In genomic region chr1:218351617-218352438, GRCh38 we compare ENCODE assay signal across 8 cellular contexts. TPM values are rescaled to one million over a fixed set of nuclear protein-coding genes. Genes with fewer than 3 reads are reported as not detected.
DNase-seq lines count a peak whose midpoint lies in the region; ATAC-seq and TF ChIP-seq lines count a peak whose summit lies in the region.

No MANE protein-coding gene starts in this region.

- H3K36me3 Mint-ChIP-seq in endothelial cell (ENCODE audit: low read depth, unreplicated experiment), result no peaks in the 10 kb centered on the region

- peaks cover 10% of the 10 kb centered on the region for H3K4me1 Mint-ChIP-seq in endothelial cell (ENCODE audit: unreplicated experiment)

- intact Hi-C loops in gastrocnemius medialis (cut with DNase I; ENCODE audit: low total_unique reads), result no loop called here

- H3K9me3 ChIP-seq in BLaER1 treated with 17β-estradiol and CSF1 and Interleukin-3, amounts not matched to agents 10 nM and 100 nM (replicated peaks in 1 of 11), result no peaks in the 10 kb centered on the region
- H3K9me3 ChIP-seq in gastrocnemius medialis, result no peaks in the 10 kb centered on the region

- peak; percentile 64 for ATAC-seq in GM19397 (IDR thresholded peaks at IDR 0.05; ENCODE audit: unreplicated experiment)
- peak; percentile 65 for ATAC-seq in HG03457 (IDR thresholded peaks at IDR 0.05; ENCODE audit: unreplicated experiment)
- ATAC-seq in gastrocnemius medialis, result peak; percentile 32 to 48

- peaks cover 5% of the 10 kb centered on the region for H3K27me3 Mint-ChIP-seq in endothelial cell (ENCODE audit: unreplicated experiment)

- TF ChIP-seq CTCF in WI38 (IDR thresholded peaks at IDR 0.05; ENCODE audit: low read depth, low read length) (peak; percentile 61), fibroblast of mammary gland (conservative IDR thresholded peaks at IDR 0.05; ENCODE audit: control insufficient read depth, insufficient read depth, low read depth, low read length) (peak; percentile 52), gastrocnemius medialis (IDR thresholded peaks at IDR 0.05 in 4 of 5, conservative IDR thresholded peaks at IDR 0.05 in 1 of 5) (peak in 4 of 5 experiments; percentile 40 to 58 (median 44)), endothelial cell (IDR thresholded peaks at IDR 0.05; ENCODE audit: unreplicated experiment) (no peak)

- H3K27ac Mint-ChIP-seq in endothelial cell (ENCODE audit: unreplicated experiment), result no peak overlapping the region

- H3K4me3 Mint-ChIP-seq in endothelial cell (ENCODE audit: unreplicated experiment), result no peak overlapping the region

- no peak for TF ChIP-seq POLR2A in gastrocnemius medialis (IDR thresholded peaks at IDR 0.05)

- DNase-seq in fibroblast of mammary gland (ENCODE audit: low read depth) (peak; percentile 75), gastrocnemius medialis (peak in 1 of 2 donors; percentile 55), endothelial cell (ENCODE audit: low spot score) (no peak), hippocampal formation (lab: John Stamatoyannopoulos, UW) (no peak)

- peak overlapping the region in 4 of 11 experiments; percentile 37 to 49 (median 46); a peak in 5 of 22 replicates for H3K27ac ChIP-seq in BLaER1 treated with 17β-estradiol and CSF1 and Interleukin-3, amounts not matched to agents 10 nM and 100 nM
- H3K27ac ChIP-seq in gastrocnemius medialis, result peak overlapping the region; percentile 90 to 94 (median 92)

- H4K20me1 ChIP-seq in BLaER1 treated with 17β-estradiol and CSF1 and Interleukin-3, amounts not matched to agents 10 nM and 100 nM, result peaks cover 0 to 20% (median 14%) of the 10 kb centered on the region in 11 experiments; a peak in 15 of 22 replicates

- peak overlapping the region in 3 of 11 experiments; percentile 40 to 41 (median 41); a peak in 2 of 22 replicates for H3K9ac ChIP-seq in BLaER1 treated with 17β-estradiol and CSF1 and Interleukin-3, amounts not matched to agents 10 nM and 100 nM

- H3K4me1 ChIP-seq in BLaER1 treated with 17β-estradiol and CSF1 and Interleukin-3, amounts not matched to agents 10 nM and 100 nM, result peaks cover 24 to 39% (median 32%) of the 10 kb centered on the region in 10 experiments
- H3K4me1 ChIP-seq in gastrocnemius medialis, result peaks cover 65 to 71% of the 10 kb centered on the region in 2 donors

- no peaks in the 10 kb centered on the region for H3K36me3 ChIP-seq in BLaER1 treated with 17β-estradiol and CSF1 and Interleukin-3, amounts not matched to agents 10 nM and 100 nM
- H3K36me3 ChIP-seq in gastrocnemius medialis, result no peaks in the 10 kb centered on the region

- H3K9me3 Mint-ChIP-seq in endothelial cell (ENCODE audit: unreplicated experiment), result no peaks in the 10 kb centered on the region

- peaks cover 39 to 80% (median 43%) of the 10 kb centered on the region in 11 experiments for H3K27me3 ChIP-seq in BLaER1 treated with 17β-estradiol and CSF1 and Interleukin-3, amounts not matched to agents 10 nM and 100 nM
- no peaks in the 10 kb centered on the region for H3K27me3 ChIP-seq in gastrocnemius medialis

- peak overlapping the region in 5 of 10 experiments; percentile 16 to 42 (median 37); a peak in 4 of 20 replicates for H3K4me3 ChIP-seq in BLaER1 treated with 17β-estradiol and CSF1 and Interleukin-3, amounts not matched to agents 10 nM and 100 nM
- H3K4me3 ChIP-seq in WI38 (ENCODE audit: low read depth, low read length), result peak overlapping the region; percentile 55
- H3K4me3 ChIP-seq in fibroblast of mammary gland (ENCODE audit: control insufficient read depth, low read depth, low read length), result peak overlapping the region; percentile 28
- peak overlapping the region; percentile 37 to 86 (median 44) for H3K4me3 ChIP-seq in gastrocnemius medialis

- in situ Hi-C loops in gastrocnemius medialis (cut with MboI; ENCODE audit: low sequenced_read_pairs in 4 of 4), result loop anchor here in 1 of 4 donors (25.0 kb wide), 1 partner anchor 110 kb away; no protein-coding TSS in a partner anchor

- peak overlapping the region; percentile 51 to 77 (median 68) for H3K4me2 ChIP-seq in BLaER1 treated with 17β-estradiol and CSF1 and Interleukin-3, amounts not matched to agents 10 nM and 100 nM

RNA-seq across cellular contexts. Expression of gene TGFB2, which starts 6.7 kb away (rescaled TPM):
- total RNA-seq in gastrocnemius medialis (1 to 10 TPM in 1 of 4 donors, under 1 TPM in 3; 0.56 to 2.3 (median 0.86) TPM), endothelial cell (ENCODE audit: unreplicated experiment) (0.62 TPM)
